Comparison of ENCODE assay signal across 8 cellular contexts in the genomic region with DNA sequence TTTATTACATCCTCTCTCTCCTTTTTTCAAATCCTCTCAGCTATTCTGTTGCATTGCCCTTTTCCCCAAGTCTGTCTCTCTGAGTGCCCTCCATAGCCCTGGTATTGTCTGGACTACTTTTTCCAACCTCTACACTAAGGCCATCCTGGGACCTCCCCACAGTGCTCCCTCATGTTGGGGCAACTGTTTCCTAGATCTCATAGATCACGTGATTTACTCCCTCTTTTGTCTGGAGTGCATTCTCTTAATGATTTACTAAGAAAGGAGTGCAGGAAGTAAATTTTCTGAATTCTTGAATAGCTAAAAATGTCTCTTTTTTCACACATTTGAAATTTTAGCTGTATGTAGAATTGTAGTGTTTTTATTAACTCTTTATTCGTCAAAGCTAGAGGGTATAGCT.
"Had no signal": no experiment of that assay in that cellular context is flagged by ENCODE, and none has a peak within 500 bp of the region (broad histone marks: within the 10 kb centered on the region; RNA-seq: fewer than 3 reads in every experiment).

No MANE protein-coding gene starts in this region.

- ATAC-seq: GM12878 had no signal

- DNase-seq: GDM1, GF-D8 had no signal

- H3K4me3 ChIP-seq: GM12878 had no signal

- FAIRE-seq: G401.6, GM12878, GM12891, GM12892, GM18507, GM19239 had no signal
